ENCODE assay signal across 8 cellular contexts in genomic region chr9:20604561-20604960, GRCh38.
DNase-seq lines count a peak whose midpoint lies in the region; ATAC-seq and TF ChIP-seq lines count a peak whose summit lies in the region.

No MANE protein-coding gene starts in this region.

- DNase-seq in OCI-M1 (lab: John Stamatoyannopoulos, UW) (peak; percentile 30), kidney tubule cell (ENCODE audit: low spot score) (peak; percentile 45), GM13976 (ENCODE audit: low spot score) (no peak), HuH-7.5 (ENCODE audit: low spot score) (no peak)
- no peak for DNase-seq in stimulated activated CD4-positive, alpha-beta T cell treated with anti-CD3 and anti-CD28 coated beads, Interleukin-2, amount 100 ng/mL, for 24 hours

- no peak for TF ChIP-seq CTCF in GM13976 (IDR thresholded peaks at IDR 0.05; ENCODE audit: borderline replicate concordance, control extremely low read depth, extremely low read depth, insufficient read depth, missing control alignments)

- in situ Hi-C loops in GM13976 (cut with MboI; ENCODE audit: low sequenced_read_pairs, unreplicated experiment): no loop called here

- ATAC-seq in GM18499 (IDR thresholded peaks at IDR 0.05; ENCODE audit: insufficient read depth, unreplicated experiment): peak; percentile 56
- ATAC-seq in GM21737 (IDR thresholded peaks at IDR 0.05; ENCODE audit: unreplicated experiment): peak; percentile 78
- ATAC-seq in GM21360 (IDR thresholded peaks at IDR 0.05; ENCODE audit: unreplicated experiment): no peak

Comparison
In these comparisons a context has a peak if more than half of its experiments do, and no peak if none do; other contexts are left out.
1. DNase-seq: peak in OCI-M1 (single experiment) and kidney tubule cell (single experiment); none in GM13976 (single experiment), HuH-7.5 (single experiment) and stimulated activated CD4-positive, alpha-beta T cell treated with anti-CD3 and anti-CD28 coated beads, Interleukin-2, amount 100 ng/mL, for 24 hours (0 of 2).